In the genomic region with DNA sequence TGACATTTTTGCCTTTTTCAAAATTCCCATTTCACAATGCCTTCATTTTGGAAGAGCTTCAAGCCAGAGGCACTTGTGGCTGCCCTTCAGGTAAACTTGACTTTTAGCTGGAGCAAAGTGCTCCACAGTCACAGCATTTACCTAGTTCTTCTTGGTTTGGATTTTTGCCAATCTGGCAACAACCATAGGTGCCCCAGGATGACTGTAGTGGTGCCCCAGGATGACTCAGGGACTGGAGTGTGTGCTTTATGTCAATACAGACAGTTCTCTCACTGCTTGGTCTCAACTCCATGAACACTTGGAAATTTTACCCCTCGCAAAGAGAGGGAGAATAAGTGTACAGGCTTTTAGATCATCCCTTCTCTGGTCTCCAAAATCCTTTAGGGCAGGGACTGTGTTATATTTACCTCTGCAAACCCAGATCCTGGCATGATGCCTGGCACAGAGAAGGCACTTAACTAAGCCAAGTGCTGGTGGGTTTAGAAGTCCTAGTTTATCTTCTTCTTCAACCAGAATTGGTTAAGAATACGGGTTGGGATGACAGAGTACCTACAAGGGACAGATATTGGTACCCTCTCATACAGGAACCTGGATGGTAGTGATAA, we compare ENCODE assay signal across 13 cellular contexts. TPM values are rescaled to one million over a fixed set of nuclear protein-coding genes. Genes with fewer than 3 reads are reported as not detected.
A peak's percentile ranks its signal among the peaks of the same experiment; 100 is the strongest.
DNase-seq lines count a peak whose midpoint lies in the region; ATAC-seq, FAIRE-seq and TF ChIP-seq lines count a peak whose summit lies in the region.
"Had no signal": no experiment of that assay in that cellular context is flagged by ENCODE, and none has a peak within 500 bp of the region (broad histone marks: within the 10 kb centered on the region; RNA-seq: fewer than 3 reads in every experiment).

No MANE protein-coding gene starts in this region.

- H3K27ac Mint-ChIP-seq in GM23338, result no peak overlapping the region

- intact Hi-C loops in kidney (cut with DNase I), result no loop called here

- no peaks in the 10 kb centered on the region for H3K9me3 ChIP-seq in kidney (ENCODE audit: control insufficient read depth in 1 of 2, low read length in 2 of 2)
- H3K9me3 ChIP-seq: BLaER1 treated with 17β-estradiol and CSF1 and Interleukin-3, amounts not matched to agents 10 nM and 100 nM; testis had no signal

- no peak overlapping the region for H3K9ac ChIP-seq in kidney (ENCODE audit: low read length in 2 of 2)
- H3K9ac ChIP-seq: BLaER1 treated with 17β-estradiol and CSF1 and Interleukin-3, amounts not matched to agents 10 nM and 100 nM had no signal

- ATAC-seq in GM18868 (IDR thresholded peaks at IDR 0.05; ENCODE audit: unreplicated experiment) (no peak), GM23338 (no peak)

- no peak for TF ChIP-seq CTCF in RWPE1 (conservative IDR thresholded peaks at IDR 0.05; ENCODE audit: low read depth)
- no peak for TF ChIP-seq CTCF in GM23338 (conservative IDR thresholded peaks at IDR 0.05; ENCODE audit: low read depth in 2 of 2)
- no peak for TF ChIP-seq CTCF in kidney (IDR thresholded peaks at IDR 0.05; ENCODE audit: borderline replicate concordance, extremely low read depth, insufficient read depth)

- H3F3A ChIP-seq in GM23338 (replicated peaks; ENCODE audit: low read depth), result no peaks in the 10 kb centered on the region

- no peaks in the 10 kb centered on the region for H3K79me2 ChIP-seq in GM23338 (replicated peaks; ENCODE audit: insufficient read depth)

- H3K4me1 ChIP-seq in GM23338 (ENCODE audit: insufficient read depth), result peaks cover 11% of the 10 kb centered on the region
- H3K4me1 ChIP-seq in kidney (ENCODE audit: control insufficient read depth in 1 of 2, insufficient read depth in 1 of 2, low read depth in 1 of 2, low read length in 2 of 2), result no peaks in the 10 kb centered on the region
- H3K4me1 ChIP-seq: testis had no signal

- H3K4me1 Mint-ChIP-seq in GM23338, result peaks cover 20% of the 10 kb centered on the region

- no peak overlapping the region for H3K27ac ChIP-seq in RWPE1
- no peak overlapping the region for H3K27ac ChIP-seq in GM23338 (ENCODE audit: low read depth)
- no peak overlapping the region for H3K27ac ChIP-seq in kidney (ENCODE audit: low read depth in 2 of 2, low read length in 2 of 2)
- H3K27ac ChIP-seq: BLaER1 treated with 17β-estradiol and CSF1 and Interleukin-3, amounts not matched to agents 10 nM and 100 nM; testis had no signal

- DNase-seq in ACHN, result peak; percentile 55
- DNase-seq in HPDE6-E6E7 (ENCODE audit: extremely low spot score), result peak; percentile 88
- DNase-seq in RWPE1 (ENCODE audit: low spot score), result peak; percentile 92
- peak; percentile 21 for DNase-seq in islet precursor cell
- DNase-seq in NOMO-1 (lab: John Stamatoyannopoulos, UW; ENCODE audit: unreplicated experiment in 2 of 2), result no peak
- DNase-seq in GM23338 (ENCODE audit: low spot score), result no peak
- DNase-seq in kidney, result no peak
- DNase-seq: caudate nucleus, hippocampal formation, testis had no signal

- no peaks in the 10 kb centered on the region for H4K20me1 ChIP-seq in GM23338 (replicated peaks; ENCODE audit: insufficient read depth)
- H4K20me1 ChIP-seq: BLaER1 treated with 17β-estradiol and CSF1 and Interleukin-3, amounts not matched to agents 10 nM and 100 nM had no signal

- H3K9me2 ChIP-seq in GM23338 (ENCODE audit: insufficient read depth), result no peaks in the 10 kb centered on the region

- CTCF ChIA-PET in RWPE1 (lab: Yijun Ruan, JAX), result no interaction called here

- POLR2A ChIA-PET in RWPE1 (lab: Yijun Ruan, JAX; ENCODE audit: low non-redundant PET), result no interaction called here

- H3K36me3 ChIP-seq in GM23338 (ENCODE audit: insufficient read depth) (no peaks in the 10 kb centered on the region), kidney (ENCODE audit: control insufficient read depth in 1 of 2, insufficient read depth in 2 of 2, low read length in 2 of 2) (no peaks in the 10 kb centered on the region)
- H3K36me3 ChIP-seq: BLaER1 treated with 17β-estradiol and CSF1 and Interleukin-3, amounts not matched to agents 10 nM and 100 nM had no signal

- peaks cover 6% of the 10 kb centered on the region for H3K27me3 Mint-ChIP-seq in GM23338 (ENCODE audit: insufficient read depth, low read depth, poor library complexity)

- no peaks in the 10 kb centered on the region for H3K9me3 Mint-ChIP-seq in GM23338
- H3K9me3 Mint-ChIP-seq: neural crest cell had no signal

- H3K36me3 Mint-ChIP-seq in GM23338 (ENCODE audit: low read depth), result no peaks in the 10 kb centered on the region

- no peak overlapping the region for H2AFZ ChIP-seq in GM23338

- FAIRE-seq in kidney (lab: Jason Lieb, UNC), result no peak

- H3K4me3 ChIP-seq in GM23338 (no peak overlapping the region), kidney (ENCODE audit: low read length in 2 of 2) (no peak overlapping the region)
- H3K4me3 ChIP-seq: BLaER1 treated with 17β-estradiol and CSF1 and Interleukin-3, amounts not matched to agents 10 nM and 100 nM; testis had no signal

- H3K4me2 ChIP-seq in GM23338, result no peak overlapping the region
- H3K4me2 ChIP-seq: BLaER1 treated with 17β-estradiol and CSF1 and Interleukin-3, amounts not matched to agents 10 nM and 100 nM had no signal

- in situ Hi-C loops in ACHN (cut with HindIII; ENCODE audit: low pct_ligation_motif_present, low pct_unique_long_range_greater_than_20kb, low sequenced_read_pairs), result no loop called here

- H3K27me3 ChIP-seq in GM23338 (ENCODE audit: insufficient read depth), result no peaks in the 10 kb centered on the region
- H3K27me3 ChIP-seq: BLaER1 treated with 17β-estradiol and CSF1 and Interleukin-3, amounts not matched to agents 10 nM and 100 nM; testis had no signal

- no peak overlapping the region for H3K4me3 Mint-ChIP-seq in GM23338
- H3K4me3 Mint-ChIP-seq: neural crest cell had no signal

TF ChIP-seq in GM23338, 12 proteins besides CTCF, POLR2A, EP300 and RAD21 (continues in another document):
- TF ChIP-seq, protein P1, sequence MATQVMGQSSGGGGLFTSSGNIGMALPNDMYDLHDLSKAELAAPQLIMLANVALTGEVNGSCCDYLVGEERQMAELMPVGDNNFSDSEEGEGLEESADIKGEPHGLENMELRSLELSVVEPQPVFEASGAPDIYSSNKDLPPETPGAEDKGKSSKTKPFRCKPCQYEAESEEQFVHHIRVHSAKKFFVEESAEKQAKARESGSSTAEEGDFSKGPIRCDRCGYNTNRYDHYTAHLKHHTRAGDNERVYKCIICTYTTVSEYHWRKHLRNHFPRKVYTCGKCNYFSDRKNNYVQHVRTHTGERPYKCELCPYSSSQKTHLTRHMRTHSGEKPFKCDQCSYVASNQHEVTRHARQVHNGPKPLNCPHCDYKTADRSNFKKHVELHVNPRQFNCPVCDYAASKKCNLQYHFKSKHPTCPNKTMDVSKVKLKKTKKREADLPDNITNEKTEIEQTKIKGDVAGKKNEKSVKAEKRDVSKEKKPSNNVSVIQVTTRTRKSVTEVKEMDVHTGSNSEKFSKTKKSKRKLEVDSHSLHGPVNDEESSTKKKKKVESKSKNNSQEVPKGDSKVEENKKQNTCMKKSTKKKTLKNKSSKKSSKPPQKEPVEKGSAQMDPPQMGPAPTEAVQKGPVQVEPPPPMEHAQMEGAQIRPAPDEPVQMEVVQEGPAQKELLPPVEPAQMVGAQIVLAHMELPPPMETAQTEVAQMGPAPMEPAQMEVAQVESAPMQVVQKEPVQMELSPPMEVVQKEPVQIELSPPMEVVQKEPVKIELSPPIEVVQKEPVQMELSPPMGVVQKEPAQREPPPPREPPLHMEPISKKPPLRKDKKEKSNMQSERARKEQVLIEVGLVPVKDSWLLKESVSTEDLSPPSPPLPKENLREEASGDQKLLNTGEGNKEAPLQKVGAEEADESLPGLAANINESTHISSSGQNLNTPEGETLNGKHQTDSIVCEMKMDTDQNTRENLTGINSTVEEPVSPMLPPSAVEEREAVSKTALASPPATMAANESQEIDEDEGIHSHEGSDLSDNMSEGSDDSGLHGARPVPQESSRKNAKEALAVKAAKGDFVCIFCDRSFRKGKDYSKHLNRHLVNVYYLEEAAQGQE (IDR thresholded peaks at IDR 0.05; ENCODE audit: unreplicated experiment), result no peak
- TF ChIP-seq ZNF331 (CRISPR knock-in tag; IDR thresholded peaks at IDR 0.05; ENCODE audit: low read depth), result no peak
- TF ChIP-seq STAT1 (IDR thresholded peaks at IDR 0.05; ENCODE audit: unreplicated experiment), result no peak
- no peak for TF ChIP-seq JUNB (IDR thresholded peaks at IDR 0.05; ENCODE audit: unreplicated experiment)
- TF ChIP-seq POLR2AphosphoS5 (IDR thresholded peaks at IDR 0.05; ENCODE audit: low read depth), result no peak
- TF ChIP-seq EZH2phosphoT487 (IDR thresholded peaks at IDR 0.05; ENCODE audit: unreplicated experiment), result no peak
- TF ChIP-seq, protein P2, sequence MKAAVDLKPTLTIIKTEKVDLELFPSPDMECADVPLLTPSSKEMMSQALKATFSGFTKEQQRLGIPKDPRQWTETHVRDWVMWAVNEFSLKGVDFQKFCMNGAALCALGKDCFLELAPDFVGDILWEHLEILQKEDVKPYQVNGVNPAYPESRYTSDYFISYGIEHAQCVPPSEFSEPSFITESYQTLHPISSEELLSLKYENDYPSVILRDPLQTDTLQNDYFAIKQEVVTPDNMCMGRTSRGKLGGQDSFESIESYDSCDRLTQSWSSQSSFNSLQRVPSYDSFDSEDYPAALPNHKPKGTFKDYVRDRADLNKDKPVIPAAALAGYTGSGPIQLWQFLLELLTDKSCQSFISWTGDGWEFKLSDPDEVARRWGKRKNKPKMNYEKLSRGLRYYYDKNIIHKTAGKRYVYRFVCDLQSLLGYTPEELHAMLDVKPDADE (IDR thresholded peaks at IDR 0.05), result no peak
- no peak for TF ChIP-seq ZNF114 (CRISPR knock-in tag; IDR thresholded peaks at IDR 0.05)
- TF ChIP-seq NANOG (IDR thresholded peaks at IDR 0.05; ENCODE audit: borderline replicate concordance), result no peak

RNA-seq across cellular contexts. Expression of a gene that starts 15.3 kb away (rescaled TPM):
- 89.4 and 90.4 TPM in 2 replicates for total RNA-seq in GM23338 (2014; rRNA removed; shearing (Covaris generic))
- 25.1 and 41.6 TPM in 2 replicates for polyA plus RNA-seq in GM23338 (2016; fragmentation: Nextera tagmentation; extraction: Ambion mirVana)
- 46.4 TPM for total RNA-seq in kidney
- polyA plus RNA-seq in kidney (ENCODE audit: insufficient read depth, low read depth, low replicate concordance), result 7.4 TPM

Comparison
In these comparisons a context has a peak if more than half of its experiments do, and no peak if none do; other contexts are left out.
1. DNase-seq: peak in ACHN (single experiment), HPDE6-E6E7 (single experiment), RWPE1 (single experiment) and islet precursor cell (single experiment); none in NOMO-1 (0 of 2), GM23338 (single experiment) and kidney (single experiment).